30 cellular contexts compared by ENCODE assay signal in the genomic region with DNA sequence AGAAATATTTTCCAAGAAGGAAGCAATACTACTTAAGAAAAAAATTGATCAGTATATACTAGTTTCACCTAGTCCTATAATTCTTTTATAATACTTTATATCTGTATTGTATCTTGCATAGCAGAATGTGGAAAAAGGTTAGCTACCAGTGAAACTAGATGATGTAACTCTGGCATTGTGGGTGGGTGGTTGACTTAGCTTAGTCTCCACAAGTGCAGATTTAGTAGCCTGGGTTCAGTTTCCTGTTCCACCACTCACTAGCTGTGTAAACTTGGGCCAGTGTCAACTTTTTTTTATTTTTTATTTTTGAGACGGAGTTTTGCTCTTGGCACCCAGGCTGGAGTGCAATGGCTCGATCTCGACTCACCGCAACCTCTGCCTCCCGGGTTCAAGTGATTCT. TPM values are rescaled to one million over a fixed set of nuclear protein-coding genes. Genes with fewer than 3 reads are reported as not detected.
DNase-seq lines count a peak whose midpoint lies in the region; ATAC-seq and TF ChIP-seq lines count a peak whose summit lies in the region.
"Had no signal": no experiment of that assay in that cellular context is flagged by ENCODE, and none has a peak within 500 bp of the region (broad histone marks: within the 10 kb centered on the region; RNA-seq: fewer than 3 reads in every experiment).

No MANE protein-coding gene starts in this region.

- H3K9me3 ChIP-seq in lower lobe of right lung = no peaks in the 10 kb centered on the region
- H3K9me3 ChIP-seq: neutrophil, transverse colon had no signal

- H3K27ac Mint-ChIP-seq in activated CD8-positive, alpha-beta T cell treated with anti-CD3 and anti-CD28 coated beads for 36 hours = no peak overlapping the region
- no peak overlapping the region for H3K27ac Mint-ChIP-seq in activated CD8-positive, alpha-beta T cell treated with anti-CD3 and anti-CD28 coated beads, Interleukin-2, amount 10 ng/mL, durations not matched to agents 7 days and 5 days
- H3K27ac Mint-ChIP-seq in activated naive CD8-positive, alpha-beta T cell treated with anti-CD3 and anti-CD28 coated beads, Interleukin-2, amount 50 U/mL, for 24 hours = no peak overlapping the region
- H3K27ac Mint-ChIP-seq: CD4-positive, alpha-beta memory T cell; GM23338; naive thymus-derived CD4-positive, alpha-beta T cell had no signal

- H3K9me3 Mint-ChIP-seq in activated CD8-positive, alpha-beta T cell treated with anti-CD3 and anti-CD28 coated beads for 36 hours = no peaks in the 10 kb centered on the region
- no peaks in the 10 kb centered on the region for H3K9me3 Mint-ChIP-seq in activated CD8-positive, alpha-beta T cell treated with anti-CD3 and anti-CD28 coated beads, Interleukin-2, amount 10 ng/mL, durations not matched to agents 7 days and 5 days (ENCODE audit: insufficient read depth)
- H3K9me3 Mint-ChIP-seq in activated naive CD8-positive, alpha-beta T cell treated with anti-CD3 and anti-CD28 coated beads, Interleukin-2, amount 50 U/mL, for 24 hours = no peaks in the 10 kb centered on the region
- H3K9me3 Mint-ChIP-seq: CD4-positive, alpha-beta memory T cell; GM23338 had no signal

- peak; percentile 86 for ATAC-seq in activated CD8-positive, alpha-beta T cell treated with anti-CD3 and anti-CD28 coated beads for 36 hours
- ATAC-seq in activated CD8-positive, alpha-beta T cell treated with anti-CD3 and anti-CD28 coated beads, Interleukin-2, amount 10 ng/mL, durations not matched to agents 7 days and 5 days = no peak
- peak; percentile 80 for ATAC-seq in activated naive CD8-positive, alpha-beta T cell treated with anti-CD3 and anti-CD28 coated beads, Interleukin-2, amount 50 U/mL, for 24 hours
- ATAC-seq in lower lobe of right lung (peak; percentile 55 to 65), HG03045 (IDR thresholded peaks at IDR 0.05; ENCODE audit: unreplicated experiment) (no peak), GM21786 (IDR thresholded peaks at IDR 0.05; ENCODE audit: unreplicated experiment) (no peak)
- ATAC-seq: GM23338; naive thymus-derived CD4-positive, alpha-beta T cell; right cardiac atrium had no signal

- no peak overlapping the region for H3K27ac ChIP-seq in lower lobe of right lung
- H3K27ac ChIP-seq: neutrophil, transverse colon had no signal

- H3K27me3 Mint-ChIP-seq in activated CD8-positive, alpha-beta T cell treated with anti-CD3 and anti-CD28 coated beads for 36 hours = peaks cover 17% of the 10 kb centered on the region
- H3K27me3 Mint-ChIP-seq in activated CD8-positive, alpha-beta T cell treated with anti-CD3 and anti-CD28 coated beads, Interleukin-2, amount 10 ng/mL, durations not matched to agents 7 days and 5 days (ENCODE audit: low read depth) = peaks cover 21% of the 10 kb centered on the region
- peaks cover 28% of the 10 kb centered on the region for H3K27me3 Mint-ChIP-seq in activated naive CD8-positive, alpha-beta T cell treated with anti-CD3 and anti-CD28 coated beads, Interleukin-2, amount 50 U/mL, for 24 hours

- no peaks in the 10 kb centered on the region for H3K36me3 Mint-ChIP-seq in activated CD8-positive, alpha-beta T cell treated with anti-CD3 and anti-CD28 coated beads for 36 hours (ENCODE audit: low read depth)
- no peaks in the 10 kb centered on the region for H3K36me3 Mint-ChIP-seq in activated CD8-positive, alpha-beta T cell treated with anti-CD3 and anti-CD28 coated beads, Interleukin-2, amount 10 ng/mL, durations not matched to agents 7 days and 5 days (ENCODE audit: low read depth)
- no peaks in the 10 kb centered on the region for H3K36me3 Mint-ChIP-seq in activated naive CD8-positive, alpha-beta T cell treated with anti-CD3 and anti-CD28 coated beads, Interleukin-2, amount 50 U/mL, for 24 hours (ENCODE audit: low read depth)
- H3K36me3 Mint-ChIP-seq: CD4-positive, alpha-beta memory T cell; naive thymus-derived CD4-positive, alpha-beta T cell had no signal

- intact Hi-C loops in activated CD8-positive, alpha-beta T cell treated with anti-CD3 and anti-CD28 coated beads for 36 hours (cut with micrococcal nuclease) = no loop called here
- intact Hi-C loops in lower lobe of right lung (cut with DNase I) = no loop called here

- no peaks in the 10 kb centered on the region for H3K27me3 ChIP-seq in lower lobe of right lung (ENCODE audit: low read depth)

- TF ChIP-seq CTCF in activated CD8-positive, alpha-beta T cell treated with anti-CD3 and anti-CD28 coated beads for 36 hours (IDR thresholded peaks at IDR 0.05) = no peak
- TF ChIP-seq CTCF in lower lobe of right lung (IDR thresholded peaks at IDR 0.05) = no peak

- POLR2A ChIA-PET in activated CD8-positive, alpha-beta T cell treated with anti-CD3 and anti-CD28 coated beads for 36 hours (lab: Charles Lee) = no interaction called here
- POLR2A ChIA-PET in activated CD8-positive, alpha-beta T cell treated with anti-CD3 and anti-CD28 coated beads, Interleukin-2, amount 10 ng/mL, durations not matched to agents 7 days and 5 days (lab: Charles Lee) = no interaction called here

- peaks cover 15% of the 10 kb centered on the region for H3K4me1 Mint-ChIP-seq in activated CD8-positive, alpha-beta T cell treated with anti-CD3 and anti-CD28 coated beads for 36 hours (ENCODE audit: low read depth)
- peaks cover 22% of the 10 kb centered on the region for H3K4me1 Mint-ChIP-seq in activated CD8-positive, alpha-beta T cell treated with anti-CD3 and anti-CD28 coated beads, Interleukin-2, amount 10 ng/mL, durations not matched to agents 7 days and 5 days (ENCODE audit: low read depth)
- peaks cover 15% of the 10 kb centered on the region for H3K4me1 Mint-ChIP-seq in activated naive CD8-positive, alpha-beta T cell treated with anti-CD3 and anti-CD28 coated beads, Interleukin-2, amount 50 U/mL, for 24 hours

- peaks cover 8% of the 10 kb centered on the region for H3K4me1 ChIP-seq in lower lobe of right lung

- DNase-seq in activated CD8-positive, alpha-beta T cell treated with anti-CD3 and anti-CD28 coated beads for 36 hours = peak; percentile 63
- DNase-seq in activated CD8-positive, alpha-beta T cell treated with anti-CD3 and anti-CD28 coated beads, Interleukin-2, amount 10 ng/mL, durations not matched to agents 7 days and 5 days = no peak
- DNase-seq in MV-4-11 (lab: John Stamatoyannopoulos, UW) (peak; percentile 76), lower lobe of right lung (no peak), NCI-H187 treated with DMSO at 0.1 percent for 48 hours (lab: John Stamatoyannopoulos, UW) (no peak)
- no peak for DNase-seq in activated naive CD8-positive, alpha-beta T cell treated with anti-CD3 and anti-CD28 coated beads, Interleukin-2, amount 50 U/mL, for 24 hours
- DNase-seq: activated naive CD4-positive, alpha-beta T cell; amygdala; CD4-positive, alpha-beta memory T cell; midbrain; naive thymus-derived CD4-positive, alpha-beta T cell; NCI-H1048; NCI-H1694 treated with DMSO at 0.1 percent for 48 hours; NCI-H526 treated with DMSO at 0.1 percent for 48 hours; posterior cingulate gyrus; right cardiac atrium; Right ventricle myocardium superior; transverse colon had no signal

- CTCF ChIA-PET in activated CD8-positive, alpha-beta T cell treated with anti-CD3 and anti-CD28 coated beads for 36 hours (lab: Charles Lee) = interaction anchor here (1.1 to 1.6 kb wide), 6 partner anchors 9 to 163 kb away, joined by 3 to 8 read pairs (median 4); a partner anchor contains a TSS
- CTCF ChIA-PET in activated CD8-positive, alpha-beta T cell treated with anti-CD3 and anti-CD28 coated beads, Interleukin-2, amount 10 ng/mL, durations not matched to agents 7 days and 5 days (lab: Charles Lee) = interaction anchor here (1.0 kb wide), 1 partner anchor 19 kb away, joined by 3 read pairs; no protein-coding TSS in a partner anchor

- H3K36me3 ChIP-seq in lower lobe of right lung = no peaks in the 10 kb centered on the region
- H3K36me3 ChIP-seq: neutrophil, transverse colon had no signal

- H3K4me3 Mint-ChIP-seq in activated CD8-positive, alpha-beta T cell treated with anti-CD3 and anti-CD28 coated beads for 36 hours = no peak overlapping the region
- H3K4me3 Mint-ChIP-seq in activated CD8-positive, alpha-beta T cell treated with anti-CD3 and anti-CD28 coated beads, Interleukin-2, amount 10 ng/mL, durations not matched to agents 7 days and 5 days = no peak overlapping the region
- no peak overlapping the region for H3K4me3 Mint-ChIP-seq in activated naive CD8-positive, alpha-beta T cell treated with anti-CD3 and anti-CD28 coated beads, Interleukin-2, amount 50 U/mL, for 24 hours
- H3K4me3 Mint-ChIP-seq: CD4-positive, alpha-beta memory T cell; GM23338; naive thymus-derived CD4-positive, alpha-beta T cell had no signal

- no peak overlapping the region for H3K4me3 ChIP-seq in lower lobe of right lung
- H3K4me3 ChIP-seq: GM23338, transverse colon had no signal

RNA-seq across cellular contexts. Expression of a gene that starts 2.0 kb away (rescaled TPM):
- total RNA-seq in activated CD8-positive, alpha-beta T cell treated with anti-CD3 and anti-CD28 coated beads for 36 hours = not detected
- not detected for total RNA-seq in activated CD8-positive, alpha-beta T cell treated with anti-CD3 and anti-CD28 coated beads, Interleukin-2, amount 10 ng/mL, durations not matched to agents 7 days and 5 days
- 3.8 TPM for total RNA-seq in lower lobe of right lung
- total RNA-seq: A673; CD4-positive, alpha-beta memory T cell; chondrocyte; Daoy; endothelial cell of umbilical vein; glomerular endothelial cell; GM23338; LHCN-M2; liver; naive thymus-derived CD4-positive, alpha-beta T cell; right cardiac atrium; Right ventricle myocardium superior; subcutaneous adipose tissue; transverse colon had no signal

RNA-seq across cellular contexts. Expression of a gene that starts 24.8 kb away (rescaled TPM):
- not detected for total RNA-seq in activated CD8-positive, alpha-beta T cell treated with anti-CD3 and anti-CD28 coated beads for 36 hours
- total RNA-seq in activated CD8-positive, alpha-beta T cell treated with anti-CD3 and anti-CD28 coated beads, Interleukin-2, amount 10 ng/mL, durations not matched to agents 7 days and 5 days = not detected
- not detected for total RNA-seq in lower lobe of right lung
- total RNA-seq: A673; CD4-positive, alpha-beta memory T cell; chondrocyte; Daoy; endothelial cell of umbilical vein; glomerular endothelial cell; GM23338; LHCN-M2; liver; naive thymus-derived CD4-positive, alpha-beta T cell; subcutaneous adipose tissue; transverse colon had no signal

RNA-seq across cellular contexts. Expression of a gene that starts 44.7 kb away (rescaled TPM):
- total RNA-seq in activated CD8-positive, alpha-beta T cell treated with anti-CD3 and anti-CD28 coated beads for 36 hours = not detected
- not detected for total RNA-seq in activated CD8-positive, alpha-beta T cell treated with anti-CD3 and anti-CD28 coated beads, Interleukin-2, amount 10 ng/mL, durations not matched to agents 7 days and 5 days
- 5.3 TPM for total RNA-seq in lower lobe of right lung
- total RNA-seq: A673; CD4-positive, alpha-beta memory T cell; Daoy; endothelial cell of umbilical vein; glomerular endothelial cell; GM23338; LHCN-M2; naive thymus-derived CD4-positive, alpha-beta T cell; right cardiac atrium; Right ventricle myocardium superior; subcutaneous adipose tissue had no signal

RNA-seq across cellular contexts. Expression of a gene that starts 53.5 kb away (rescaled TPM):
- not detected for total RNA-seq in activated CD8-positive, alpha-beta T cell treated with anti-CD3 and anti-CD28 coated beads for 36 hours
- not detected for total RNA-seq in activated CD8-positive, alpha-beta T cell treated with anti-CD3 and anti-CD28 coated beads, Interleukin-2, amount 10 ng/mL, durations not matched to agents 7 days and 5 days
- 351 TPM for total RNA-seq in lower lobe of right lung
- total RNA-seq: A673; chondrocyte; Daoy; endothelial cell of umbilical vein; glomerular endothelial cell; GM23338; LHCN-M2; liver; naive thymus-derived CD4-positive, alpha-beta T cell; Right ventricle myocardium superior; subcutaneous adipose tissue; transverse colon had no signal

Comparison
In these comparisons a context has a peak if more than half of its experiments do, and no peak if none do; other contexts are left out.
1. ATAC-seq: peak in activated CD8-positive, alpha-beta T cell treated with anti-CD3 and anti-CD28 coated beads for 36 hours (single experiment), activated naive CD8-positive, alpha-beta T cell treated with anti-CD3 and anti-CD28 coated beads, Interleukin-2, amount 50 U/mL, for 24 hours (single experiment) and lower lobe of right lung (2 of 2); none in activated CD8-positive, alpha-beta T cell treated with anti-CD3 and anti-CD28 coated beads, Interleukin-2, amount 10 ng/mL, durations not matched to agents 7 days and 5 days (single experiment), HG03045 (single experiment) and GM21786 (single experiment).
2. DNase-seq: peak in activated CD8-positive, alpha-beta T cell treated with anti-CD3 and anti-CD28 coated beads for 36 hours (single experiment) and MV-4-11 (single experiment); none in activated CD8-positive, alpha-beta T cell treated with anti-CD3 and anti-CD28 coated beads, Interleukin-2, amount 10 ng/mL, durations not matched to agents 7 days and 5 days (single experiment), activated naive CD8-positive, alpha-beta T cell treated with anti-CD3 and anti-CD28 coated beads, Interleukin-2, amount 50 U/mL, for 24 hours (single experiment), lower lobe of right lung (single experiment) and NCI-H187 treated with DMSO at 0.1 percent for 48 hours (single experiment).